Comparison of ENCODE assay signal across 8 cellular contexts in genomic region chr6:129567374-129567773, GRCh38.
A peak's percentile ranks its signal among the peaks of the same experiment; 100 is the strongest.
DNase-seq lines count a peak whose midpoint lies in the region; ATAC-seq and TF ChIP-seq lines count a peak whose summit lies in the region.

No MANE protein-coding gene starts in this region.

- no peak for TF ChIP-seq POLR2A in vagina (IDR thresholded peaks at IDR 0.05)

- H3K9me3 ChIP-seq in vagina = no peaks in the 10 kb centered on the region

- H3K4me2 ChIP-seq in GM23338 = no peak overlapping the region

- in situ Hi-C loops in SK-MEL-5 (cut with HindIII; ENCODE audit: low pct_unique_long_range_greater_than_20kb, low sequenced_read_pairs) = no loop called here

- H3K4me3 ChIP-seq in GM23338 (no peak overlapping the region), vagina (no peak overlapping the region)

- H3K27ac Mint-ChIP-seq in GM23338 = no peak overlapping the region

- intact Hi-C loops in vagina (cut with DNase I) = no loop called here

- H3K9me3 Mint-ChIP-seq in GM23338 = peaks cover 18% of the 10 kb centered on the region; the same call in 2 of the 3 replicates

- peak; percentile 76 to 82 for TF ChIP-seq CTCF in GM23338 (conservative IDR thresholded peaks at IDR 0.05; ENCODE audit: low read depth in 2 of 2)
- TF ChIP-seq CTCF in vagina (IDR thresholded peaks at IDR 0.05) = peak in 1 of 3 experiments; percentile 11

- H2AFZ ChIP-seq in GM23338 = no peak overlapping the region

- H3K27me3 Mint-ChIP-seq in GM23338 (ENCODE audit: insufficient read depth, low read depth, poor library complexity) = peaks cover 2% of the 10 kb centered on the region

- no peaks in the 10 kb centered on the region for H4K20me1 ChIP-seq in GM23338 (replicated peaks; ENCODE audit: insufficient read depth)

- H3K27ac ChIP-seq in GM23338 (ENCODE audit: low read depth) (no peak overlapping the region), vagina (no peak overlapping the region)

- no peaks in the 10 kb centered on the region for H3K79me2 ChIP-seq in GM23338 (replicated peaks; ENCODE audit: insufficient read depth)

- no peaks in the 10 kb centered on the region; the same call in 2 of the 3 replicates for H3K4me1 Mint-ChIP-seq in GM23338

- H3K4me3 Mint-ChIP-seq in GM23338 = no peak overlapping the region

- H3K4me1 ChIP-seq in GM23338 (ENCODE audit: insufficient read depth) = no peaks in the 10 kb centered on the region
- no peaks in the 10 kb centered on the region for H3K4me1 ChIP-seq in vagina

- no peaks in the 10 kb centered on the region for H3K36me3 Mint-ChIP-seq in GM23338 (ENCODE audit: low read depth)

- ATAC-seq in GM23338 (peak; percentile 84), esophagus mucosa (peak; percentile 41), GM21381 (IDR thresholded peaks at IDR 0.05; ENCODE audit: unreplicated experiment) (no peak)

- peak; percentile 6 for DNase-seq in AG08395 (ENCODE audit: low spot score)
- DNase-seq in GM23338 (ENCODE audit: low spot score) = peak; percentile 87
- DNase-seq in SK-MEL-5 (ENCODE audit: low read depth, low spot score) = peak; percentile 58
- peak; percentile 4 to 33 (median 4) for DNase-seq in stimulated activated CD4-positive, alpha-beta T cell treated with anti-CD3 and anti-CD28 coated beads, TNF-alpha, amount 100 ng/mL, for 48 hours (ENCODE audit: low read depth in 3 of 3)
- DNase-seq in Ammon's horn (ENCODE audit: low spot score) = no peak
- DNase-seq in vagina (ENCODE audit: extremely low spot score in 2 of 2) = no peak

- H3K36me3 ChIP-seq in GM23338 (ENCODE audit: insufficient read depth) (no peaks in the 10 kb centered on the region), vagina (no peaks in the 10 kb centered on the region)

- no peaks in the 10 kb centered on the region for H3K9me2 ChIP-seq in GM23338 (ENCODE audit: insufficient read depth)

- no peaks in the 10 kb centered on the region for H3F3A ChIP-seq in GM23338 (replicated peaks; ENCODE audit: low read depth)

- H3K27me3 ChIP-seq in GM23338 (ENCODE audit: insufficient read depth) (no peaks in the 10 kb centered on the region), vagina (no peaks in the 10 kb centered on the region)

TF ChIP-seq in GM23338, 12 proteins besides CTCF, POLR2A, EP300 and RAD21:
- TF ChIP-seq NANOG (IDR thresholded peaks at IDR 0.05; ENCODE audit: borderline replicate concordance) = no peak
- TF ChIP-seq JUNB (IDR thresholded peaks at IDR 0.05; ENCODE audit: unreplicated experiment) = no peak
- no peak for TF ChIP-seq STAT1 (IDR thresholded peaks at IDR 0.05; ENCODE audit: unreplicated experiment)
- TF ChIP-seq EZH2 (IDR thresholded peaks at IDR 0.05; ENCODE audit: low read depth, unreplicated experiment) = no peak
- no peak for TF ChIP-seq REST (IDR thresholded peaks at IDR 0.05; ENCODE audit: unreplicated experiment)
- no peak for TF ChIP-seq ZNF114 (CRISPR knock-in tag; IDR thresholded peaks at IDR 0.05)
- TF ChIP-seq EZH2phosphoT487 (IDR thresholded peaks at IDR 0.05; ENCODE audit: unreplicated experiment) = no peak
- no peak for TF ChIP-seq POLR2AphosphoS5 (IDR thresholded peaks at IDR 0.05; ENCODE audit: low read depth)
- no peak for TF ChIP-seq ETS1 (IDR thresholded peaks at IDR 0.05)
- TF ChIP-seq ZNF462 (CRISPR knock-in tag; IDR thresholded peaks at IDR 0.05) = no peak
- TF ChIP-seq ZNF331 (CRISPR knock-in tag; IDR thresholded peaks at IDR 0.05; ENCODE audit: low read depth) = no peak
- TF ChIP-seq CREB1 (CRISPR knock-in tag; IDR thresholded peaks at IDR 0.05; ENCODE audit: low read depth) = no peak

Comparison
In these comparisons a context has a peak if more than half of its experiments do, and no peak if none do; other contexts are left out.
1. DNase-seq: peak in AG08395 (single experiment), GM23338 (single experiment), SK-MEL-5 (single experiment) and stimulated activated CD4-positive, alpha-beta T cell treated with anti-CD3 and anti-CD28 coated beads, TNF-alpha, amount 100 ng/mL, for 48 hours (3 of 3); none in Ammon's horn (single experiment) and vagina (0 of 2).